9 cellular contexts compared by ENCODE assay signal in the genomic region with DNA sequence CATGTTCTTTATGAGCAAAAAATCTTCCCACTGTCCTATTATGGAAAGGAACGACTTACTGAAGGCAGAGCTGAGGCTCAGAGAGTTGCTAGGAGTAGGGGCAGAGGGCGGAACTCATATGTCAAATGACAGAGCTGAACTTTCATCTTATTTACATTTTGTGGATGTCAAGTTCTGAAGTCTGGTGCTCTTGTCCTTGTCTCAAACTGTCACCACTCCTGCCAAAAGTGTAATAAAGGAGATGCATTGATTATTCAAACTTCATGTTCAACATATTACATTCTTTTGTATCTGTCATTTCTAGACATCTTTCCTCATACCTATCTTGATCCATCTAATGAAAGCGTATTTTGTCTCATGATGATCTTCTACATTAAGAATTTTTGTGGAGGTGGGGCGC. TPM values are rescaled to one million over a fixed set of nuclear protein-coding genes. Genes with fewer than 3 reads are reported as not detected.
"Had no signal": no experiment of that assay in that cellular context is flagged by ENCODE, and none has a peak within 500 bp of the region (broad histone marks: within the 10 kb centered on the region; RNA-seq: fewer than 3 reads in every experiment).

No MANE protein-coding gene starts in this region.

- H3K4me3 ChIP-seq: GM23248, GM23338, HAP-1 had no signal

- DNase-seq: GM23248, GOT3, H7, H9, HCEC 1CT, HFFc6 had no signal

- H3K4me2 ChIP-seq: GM23338 had no signal

- H3K36me3 ChIP-seq: HAP-1 had no signal

- H3K9ac ChIP-seq: GM23248 had no signal

- H3K27ac ChIP-seq: GM23248 had no signal

- H3K9me3 ChIP-seq: HAP-1 had no signal

- H2AFZ ChIP-seq: GM23248, GM23338 had no signal

- H3K4me1 ChIP-seq: HAP-1 had no signal

RNA-seq across cellular contexts. Expression of gene C11orf87, which starts 57.1 kb away (rescaled TPM):
- total RNA-seq: H4, H7 had no signal
